Comparison of ENCODE assay signal across 15 cellular contexts in genomic region chr22:30286331-30286730, GRCh38. TPM values are rescaled to one million over a fixed set of nuclear protein-coding genes. Genes with fewer than 3 reads are reported as not detected.
"Had no signal": no experiment of that assay in that cellular context is flagged by ENCODE, and none has a peak within 500 bp of the region (broad histone marks: within the 10 kb centered on the region; RNA-seq: fewer than 3 reads in every experiment).

No MANE protein-coding gene starts in this region.

- H3K36me3 Mint-ChIP-seq: activated naive CD8-positive, alpha-beta T cell treated with anti-CD3 and anti-CD28 coated beads for 36 hours; natural killer cell; WTC11 had no signal

- H3K9ac ChIP-seq: SK-N-SH had no signal

- H3K4me2 ChIP-seq: SK-N-SH had no signal

- H3K9me3 ChIP-seq: SK-N-SH, upper lobe of right lung had no signal

- H3K4me3 Mint-ChIP-seq: activated naive CD8-positive, alpha-beta T cell treated with anti-CD3 and anti-CD28 coated beads for 36 hours; effector memory CD8-positive, alpha-beta T cell; natural killer cell; stimulated activated naive CD8-positive, alpha-beta T cell treated with anti-CD3 and anti-CD28 coated beads, Interleukin-15, amount 100 ng/mL, for 72 hours; T-cell; WTC11 had no signal

- H3K27me3 ChIP-seq: upper lobe of right lung had no signal

- H3K27me3 Mint-ChIP-seq: activated naive CD8-positive, alpha-beta T cell treated with anti-CD3 and anti-CD28 coated beads for 36 hours; effector memory CD8-positive, alpha-beta T cell; stimulated activated naive CD8-positive, alpha-beta T cell treated with anti-CD3 and anti-CD28 coated beads, Interleukin-15, amount 100 ng/mL, for 72 hours; T-cell had no signal

- H3K4me3 ChIP-seq: upper lobe of right lung had no signal

- H3K27ac Mint-ChIP-seq: activated naive CD8-positive, alpha-beta T cell treated with anti-CD3 and anti-CD28 coated beads for 36 hours; effector memory CD8-positive, alpha-beta T cell; natural killer cell; WTC11 had no signal

- H3K27ac ChIP-seq: upper lobe of right lung had no signal

- H3K9me3 Mint-ChIP-seq: activated naive CD8-positive, alpha-beta T cell treated with anti-CD3 and anti-CD28 coated beads for 36 hours; effector memory CD8-positive, alpha-beta T cell; natural killer cell; stimulated activated naive CD8-positive, alpha-beta T cell treated with anti-CD3 and anti-CD28 coated beads, Interleukin-15, amount 100 ng/mL, for 72 hours; T-cell; WTC11 had no signal

- ATAC-seq: sciatic nerve had no signal

RNA-seq across cellular contexts. Expression of gene OSM, which starts 19.7 kb away (rescaled TPM):
- total RNA-seq: bronchial epithelial cell, chondrocyte, dermis blood vessel endothelial cell, pulmonary artery endothelial cell, WTC11 had no signal
- polyA plus RNA-seq: SK-N-SH had no signal

RNA-seq across cellular contexts. Expression of gene LIF, which starts 39.8 kb away (rescaled TPM):
- total RNA-seq: frontal cortex, temporal lobe had no signal
